1 cellular context compared by ENCODE assay signal in genomic region chr11:62125316-62125715, GRCh38.
TF ChIP-seq lines count a peak whose summit lies in the region.

No MANE protein-coding gene starts in this region.

TF ChIP-seq in GM23338, 12 proteins besides CTCF, POLR2A, EP300 and RAD21 (continued from another document):
- TF ChIP-seq CREB1 (CRISPR knock-in tag; IDR thresholded peaks at IDR 0.05; ENCODE audit: low read depth) = no peak
- TF ChIP-seq ZNF331 (CRISPR knock-in tag; IDR thresholded peaks at IDR 0.05; ENCODE audit: low read depth) = no peak
- no peak for TF ChIP-seq ZNF114 (CRISPR knock-in tag; IDR thresholded peaks at IDR 0.05)
- no peak for TF ChIP-seq POLR2AphosphoS5 (IDR thresholded peaks at IDR 0.05; ENCODE audit: low read depth)
TF ChIP-seq in GM23338: peak in this region for 0.
